ENCODE assay signal across 12 cellular contexts in genomic region chr7:44126574-44126973, GRCh38. TPM values are rescaled to one million over a fixed set of nuclear protein-coding genes. Genes with fewer than 3 reads are reported as not detected.
"Had no signal": no experiment of that assay in that cellular context is flagged by ENCODE, and none has a peak within 500 bp of the region (broad histone marks: within the 10 kb centered on the region; RNA-seq: fewer than 3 reads in every experiment).

No MANE protein-coding gene starts in this region.

RNA-seq across cellular contexts. Expression of gene MYL7, which starts 14.6 kb away (rescaled TPM):
- total RNA-seq: naive thymus-derived CD8-positive, alpha-beta T cell; natural killer cell treated with Interleukin-12 subunit alpha and Interleukin-12 subunit beta and Interleukin-15 and Interleukin-18, amount 100 ng/mL, for 72 hours; omental fat pad; osteocyte; prostate gland; pulmonary artery endothelial cell; sciatic nerve; suprapubic skin; transverse colon; upper lobe of left lung; ureter; vagina had no signal
- polyA plus RNA-seq: naive thymus-derived CD8-positive, alpha-beta T cell had no signal
